10 cellular contexts compared by ENCODE assay signal in the genomic region with DNA sequence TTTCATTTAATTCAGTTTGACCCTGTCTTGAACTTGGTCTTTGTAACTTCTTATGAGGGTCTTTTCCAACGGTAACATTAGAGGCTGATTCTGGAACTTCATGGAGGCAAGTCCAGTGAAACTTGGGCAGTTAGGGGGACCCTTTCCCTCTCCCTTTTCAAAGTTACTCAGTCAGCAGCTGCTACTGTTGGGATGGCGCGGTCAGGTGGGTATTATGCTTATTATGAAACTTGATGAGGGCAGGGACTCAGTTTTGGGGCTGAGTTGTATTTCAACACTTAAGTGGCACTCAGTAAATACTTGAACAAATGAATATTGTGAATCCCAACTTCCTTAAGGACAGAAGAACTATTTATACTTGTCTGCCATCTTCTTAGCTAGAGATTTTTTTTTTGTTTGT. TPM values are rescaled to one million over a fixed set of nuclear protein-coding genes. Genes with fewer than 3 reads are reported as not detected.
A peak's percentile ranks its signal among the peaks of the same experiment; 100 is the strongest.
DNase-seq lines count a peak whose midpoint lies in the region; ATAC-seq and TF ChIP-seq lines count a peak whose summit lies in the region.
"Had no signal": no experiment of that assay in that cellular context is flagged by ENCODE, and none has a peak within 500 bp of the region (broad histone marks: within the 10 kb centered on the region; RNA-seq: fewer than 3 reads in every experiment).

No MANE protein-coding gene starts in this region.

- H3K27me3 ChIP-seq in OCI-LY3 (ENCODE audit: low read depth, low read length) (no peaks in the 10 kb centered on the region), esophagus muscularis mucosa (no peaks in the 10 kb centered on the region)

- intact Hi-C loops in esophagus muscularis mucosa (cut with DNase I), result no loop called here

- H3K9me3 ChIP-seq in OCI-LY3 (ENCODE audit: insufficient read depth, low read length) (peaks cover 6% of the 10 kb centered on the region), esophagus muscularis mucosa (no peaks in the 10 kb centered on the region)

- H3K9ac ChIP-seq in OCI-LY3 (ENCODE audit: low read length), result peak overlapping the region; percentile 74

- H3K4me1 Mint-ChIP-seq in activated T-cell treated with anti-CD3 and anti-CD28 coated beads, Interleukin-2, amount 50 U/mL, for 4 hours (ENCODE audit: low read depth), result peaks cover 91% of the 10 kb centered on the region
- H3K4me1 Mint-ChIP-seq in stimulated activated memory B cell treated with anti-CD40 and anti-IgM and Interleukin-4, amounts not matched to agents 10 μg/mL and 1 μg/mL and 100 μg/mL, for 72 hours, result peaks cover 93% of the 10 kb centered on the region

- peaks cover 100% of the 10 kb centered on the region for H3K79me2 ChIP-seq in OCI-LY3 (ENCODE audit: low read length)

- peak overlapping the region; percentile 90 for H3K4me2 ChIP-seq in OCI-LY3 (ENCODE audit: low read length)

- no peak for ATAC-seq in activated T-cell treated with anti-CD3 and anti-CD28 coated beads, Interleukin-2, amount 50 U/mL, for 4 hours
- no peak for ATAC-seq in stimulated activated memory B cell treated with anti-CD40 and anti-IgM and Interleukin-4, amounts not matched to agents 10 μg/mL and 1 μg/mL and 100 μg/mL, for 72 hours
- no peak for ATAC-seq in GM19328 (IDR thresholded peaks at IDR 0.05; ENCODE audit: unreplicated experiment)

- peaks cover 35% of the 10 kb centered on the region for H3K36me3 ChIP-seq in OCI-LY3 (replicated peaks; ENCODE audit: low read depth, low read length)
- H3K36me3 ChIP-seq in esophagus muscularis mucosa, result no peaks in the 10 kb centered on the region

- no peak for TF ChIP-seq EP300 in esophagus muscularis mucosa (IDR thresholded peaks at IDR 0.05)

- H3K4me1 ChIP-seq in OCI-LY3 (ENCODE audit: low read length) (peaks cover 91% of the 10 kb centered on the region), esophagus muscularis mucosa (peaks cover 88 to 99% (median 97%) of the 10 kb centered on the region in 4 donors)

- no peak for TF ChIP-seq CTCF in OCI-LY3 (IDR thresholded peaks at IDR 0.05; ENCODE audit: low read depth, low read length)
- TF ChIP-seq CTCF in esophagus muscularis mucosa (IDR thresholded peaks at IDR 0.05), result no peak
- TF ChIP-seq CTCF in GM10266 (IDR thresholded peaks at IDR 0.05; ENCODE audit: control insufficient read depth, insufficient read depth, low read depth, missing control alignments), result no peak

- peaks cover 4% of the 10 kb centered on the region for H3K9me3 Mint-ChIP-seq in activated T-cell treated with anti-CD3 and anti-CD28 coated beads, Interleukin-2, amount 50 U/mL, for 4 hours
- H3K9me3 Mint-ChIP-seq in stimulated activated memory B cell treated with anti-CD40 and anti-IgM and Interleukin-4, amounts not matched to agents 10 μg/mL and 1 μg/mL and 100 μg/mL, for 72 hours, result peaks cover 6% of the 10 kb centered on the region

- no peak for TF ChIP-seq POLR2A in esophagus muscularis mucosa (IDR thresholded peaks at IDR 0.05; ENCODE audit: low read depth)

- no peak for DNase-seq in activated T-cell treated with anti-CD3 and anti-CD28 coated beads, Interleukin-2, amount 50 U/mL, for 4 hours
- no peak for DNase-seq in activated T-cell treated with anti-CD3 and anti-CD28 coated beads, Interleukin-2, amount 50 U/mL, for 1 hour
- DNase-seq in esophagus muscularis mucosa (ENCODE audit: extremely low spot score), result no peak
- no peak for DNase-seq in inferior parietal cortex (ENCODE audit: extremely low spot score)
- no peak for DNase-seq in GM10266 (ENCODE audit: extremely low spot score)
- DNase-seq: NCI-H446 treated with DMSO at 0.1 percent for 48 hours had no signal

- 56% methylated on average over 3 of the region's 3 CpGs for WGBS in esophagus muscularis mucosa

- peak overlapping the region; percentile 71 for H3K4me3 ChIP-seq in OCI-LY3 (ENCODE audit: low read length)
- H3K4me3 ChIP-seq in esophagus muscularis mucosa, result no peak overlapping the region
- H3K4me3 ChIP-seq: coronary artery had no signal

- H3K27ac Mint-ChIP-seq in stimulated activated memory B cell treated with anti-CD40 and anti-IgM and Interleukin-4, amounts not matched to agents 10 μg/mL and 1 μg/mL and 100 μg/mL, for 72 hours, result peak overlapping the region; percentile 52

- peak overlapping the region; percentile 14 for H3K4me3 Mint-ChIP-seq in activated T-cell treated with anti-CD3 and anti-CD28 coated beads, Interleukin-2, amount 50 U/mL, for 4 hours
- no peak overlapping the region for H3K4me3 Mint-ChIP-seq in stimulated activated memory B cell treated with anti-CD40 and anti-IgM and Interleukin-4, amounts not matched to agents 10 μg/mL and 1 μg/mL and 100 μg/mL, for 72 hours

- no peaks in the 10 kb centered on the region for H3K27me3 Mint-ChIP-seq in activated T-cell treated with anti-CD3 and anti-CD28 coated beads, Interleukin-2, amount 50 U/mL, for 4 hours (ENCODE audit: low read depth)
- no peaks in the 10 kb centered on the region for H3K27me3 Mint-ChIP-seq in stimulated activated memory B cell treated with anti-CD40 and anti-IgM and Interleukin-4, amounts not matched to agents 10 μg/mL and 1 μg/mL and 100 μg/mL, for 72 hours

- H3K27ac ChIP-seq in OCI-LY3 (ENCODE audit: low read length) (peak overlapping the region; percentile 90), esophagus muscularis mucosa (replicated peaks in 1 of 4) (peak overlapping the region in 3 of 4 donors; percentile 67 to 73 (median 72))

- peaks cover 50% of the 10 kb centered on the region for H4K20me1 ChIP-seq in OCI-LY3 (ENCODE audit: insufficient read depth, low read length)

- peaks cover 13% of the 10 kb centered on the region for H3K36me3 Mint-ChIP-seq in activated T-cell treated with anti-CD3 and anti-CD28 coated beads, Interleukin-2, amount 50 U/mL, for 4 hours (ENCODE audit: insufficient read depth)
- peaks cover 12% of the 10 kb centered on the region for H3K36me3 Mint-ChIP-seq in stimulated activated memory B cell treated with anti-CD40 and anti-IgM and Interleukin-4, amounts not matched to agents 10 μg/mL and 1 μg/mL and 100 μg/mL, for 72 hours

- H2AFZ ChIP-seq in OCI-LY3 (ENCODE audit: low read depth, low read length), result no peak overlapping the region

RNA-seq across cellular contexts. Expression of gene TOP1, which starts 20.8 kb away (rescaled TPM):
- total RNA-seq in activated T-cell treated with anti-CD3 and anti-CD28 coated beads, Interleukin-2, amount 50 U/mL, for 4 hours, result 100 to 1,000 TPM; 117 to 131 (median 121) TPM
- 10 to 100 TPM; 20.2 to 28.5 (median 23.0) TPM for total RNA-seq in esophagus muscularis mucosa

Comparison
In these comparisons a context has a peak if more than half of its experiments do, and no peak if none do; other contexts are left out.
1. RNA of gene TOP1, which starts 20.8 kb away (total RNA-seq): 117 to 131 TPM in activated T-cell treated with anti-CD3 and anti-CD28 coated beads, Interleukin-2, amount 50 U/mL, for 4 hours; 20.2 to 28.5 TPM in esophagus muscularis mucosa; every median in the first group is over 4 times any median in the second.